9 cellular contexts compared by ENCODE assay signal in genomic region chr10:103677486-103677885, GRCh38.
DNase-seq lines count a peak whose midpoint lies in the region; ATAC-seq, FAIRE-seq and TF ChIP-seq lines count a peak whose summit lies in the region.
"Had no signal": no experiment of that assay in that cellular context is flagged by ENCODE, and none has a peak within 500 bp of the region (broad histone marks: within the 10 kb centered on the region; RNA-seq: fewer than 3 reads in every experiment).

No MANE protein-coding gene starts in this region.

- H3K27me3 ChIP-seq in keratinocyte (ENCODE audit: control insufficient read depth, extremely low read depth, insufficient read depth, low read length) (no peaks in the 10 kb centered on the region), stomach (no peaks in the 10 kb centered on the region)

- H3K9me3 ChIP-seq in keratinocyte (ENCODE audit: control insufficient read depth, low read depth, low read length): no peaks in the 10 kb centered on the region
- H3K9me3 ChIP-seq in stomach: no peaks in the 10 kb centered on the region

- H3K9me1 ChIP-seq in keratinocyte (ENCODE audit: control insufficient read depth, extremely low read depth, insufficient read depth, low read length): peaks cover 12% of the 10 kb centered on the region

- POLR2A ChIA-PET in activated naive CD8-positive, alpha-beta T cell treated with anti-CD3 and anti-CD28 coated beads, Interleukin-2, amount 10 ng/mL, durations not matched to agents 7 days and 5 days (lab: Charles Lee): interaction anchor here (1.0 to 2.2 kb wide), 2 partner anchors 16 to 19 kb away, joined by 4 to 13 read pairs; no protein-coding TSS in a partner anchor

- H3K79me2 ChIP-seq in keratinocyte (ENCODE audit: control insufficient read depth, insufficient read depth, low read length): peaks cover 50% of the 10 kb centered on the region

- H3K27ac ChIP-seq in keratinocyte (ENCODE audit: control insufficient read depth, insufficient read depth, low read length) (peak overlapping the region; percentile 75), stomach (peak overlapping the region; percentile 68 to 88 (median 81))

- TF ChIP-seq POLR2A in stomach (IDR thresholded peaks at IDR 0.05): no peak

- DNase-seq in T-helper 1 cell (no peak), keratinocyte (ENCODE audit: low read depth, low spot score) (no peak), stomach (no peak), GOT3 (lab: John Stamatoyannopoulos, UW) (no peak), kidney tubule cell (ENCODE audit: low spot score) (no peak), amygdala (lab: John Stamatoyannopoulos, UW) (no peak)
- DNase-seq in activated naive CD8-positive, alpha-beta T cell treated with anti-CD3 and anti-CD28 coated beads, Interleukin-2, amount 10 ng/mL, durations not matched to agents 7 days and 5 days: no peak
- DNase-seq: 8988T had no signal

- no peak for TF ChIP-seq EP300 in stomach (IDR thresholded peaks at IDR 0.05)

- peaks cover 6% of the 10 kb centered on the region for H4K20me1 ChIP-seq in keratinocyte (ENCODE audit: control insufficient read depth, extremely low read depth, insufficient read depth, low read length)

- FAIRE-seq in keratinocyte (lab: Jason Lieb, UNC): no peak

- TF ChIP-seq CTCF in keratinocyte (optimal IDR thresholded peaks at IDR 0.05 in 1 of 3, IDR thresholded peaks at IDR 0.05 in 1 of 3, conservative IDR thresholded peaks at IDR 0.05 in 1 of 3; ENCODE audit: extremely low read depth in 1 of 3, insufficient read depth in 2 of 3, low read length in 3 of 3) (no peak), stomach (IDR thresholded peaks at IDR 0.05) (no peak)

- intact Hi-C loops in stomach (cut with DNase I; ENCODE audit: low total_unique reads): no loop called here

- H3K4me1 ChIP-seq in keratinocyte (ENCODE audit: control insufficient read depth, extremely low read depth, insufficient read depth, low read length) (peaks cover 36% of the 10 kb centered on the region), stomach (peaks cover 5 to 43% (median 21%) of the 10 kb centered on the region in 4 donors)

- no peaks in the 10 kb centered on the region for H3K36me3 Mint-ChIP-seq in T-helper 1 cell treated with Interleukin-12 subunit alpha and Interleukin-12 subunit beta and Interleukin-4 antibody, amounts not matched to agents 30 μg/mL and 1 μg/mL, for 36 hours (ENCODE audit: low read depth)
- H3K36me3 Mint-ChIP-seq in activated naive CD8-positive, alpha-beta T cell treated with anti-CD3 and anti-CD28 coated beads, Interleukin-2, amount 10 ng/mL, durations not matched to agents 7 days and 5 days: no peaks in the 10 kb centered on the region

- dilution Hi-C loops in keratinocyte (cut with MboI; ENCODE audit: extremely low pct_ligation_motif_present, low sequenced_read_pairs): no loop called here

- H3K27me3 Mint-ChIP-seq in T-helper 1 cell treated with Interleukin-12 subunit alpha and Interleukin-12 subunit beta and Interleukin-4 antibody, amounts not matched to agents 30 μg/mL and 1 μg/mL, for 36 hours (ENCODE audit: low read depth): no peaks in the 10 kb centered on the region
- no peaks in the 10 kb centered on the region for H3K27me3 Mint-ChIP-seq in activated naive CD8-positive, alpha-beta T cell treated with anti-CD3 and anti-CD28 coated beads, Interleukin-2, amount 10 ng/mL, durations not matched to agents 7 days and 5 days

- no peak for ATAC-seq in activated naive CD8-positive, alpha-beta T cell treated with anti-CD3 and anti-CD28 coated beads, Interleukin-2, amount 10 ng/mL, durations not matched to agents 7 days and 5 days (ENCODE audit: low read depth)

- H3K4me1 Mint-ChIP-seq in T-helper 1 cell treated with Interleukin-12 subunit alpha and Interleukin-12 subunit beta and Interleukin-4 antibody, amounts not matched to agents 30 μg/mL and 1 μg/mL, for 36 hours (ENCODE audit: low read depth): peaks cover 23% of the 10 kb centered on the region
- peaks cover 12% of the 10 kb centered on the region for H3K4me1 Mint-ChIP-seq in activated naive CD8-positive, alpha-beta T cell treated with anti-CD3 and anti-CD28 coated beads, Interleukin-2, amount 10 ng/mL, durations not matched to agents 7 days and 5 days

- H3K4me3 ChIP-seq in keratinocyte (ENCODE audit: control insufficient read depth in 2 of 3, extremely low read depth in 1 of 3, insufficient read depth in 2 of 3, low read depth in 1 of 3, low read length in 3 of 3) (no peak overlapping the region), stomach (peak overlapping the region in 3 of 4 donors; percentile 22 to 35 (median 23))

- H3K9me3 Mint-ChIP-seq in T-helper 1 cell treated with Interleukin-12 subunit alpha and Interleukin-12 subunit beta and Interleukin-4 antibody, amounts not matched to agents 30 μg/mL and 1 μg/mL, for 36 hours: no peaks in the 10 kb centered on the region
- H3K9me3 Mint-ChIP-seq in activated naive CD8-positive, alpha-beta T cell treated with anti-CD3 and anti-CD28 coated beads, Interleukin-2, amount 10 ng/mL, durations not matched to agents 7 days and 5 days: no peaks in the 10 kb centered on the region

- peak overlapping the region; percentile 52 for H3K9ac ChIP-seq in keratinocyte (ENCODE audit: control insufficient read depth, extremely low read depth, insufficient read depth, low read length)

- 44 to 56% (median 48%) methylated on average over 4 of the region's 4 CpGs for WGBS in stomach, 5 donors

- H3K27ac Mint-ChIP-seq in T-helper 1 cell treated with Interleukin-12 subunit alpha and Interleukin-12 subunit beta and Interleukin-4 antibody, amounts not matched to agents 30 μg/mL and 1 μg/mL, for 36 hours: peak overlapping the region; percentile 91
- H3K27ac Mint-ChIP-seq in activated naive CD8-positive, alpha-beta T cell treated with anti-CD3 and anti-CD28 coated beads, Interleukin-2, amount 10 ng/mL, durations not matched to agents 7 days and 5 days: peak overlapping the region; percentile 88

- peak overlapping the region; percentile 82 for H3K4me3 Mint-ChIP-seq in T-helper 1 cell treated with Interleukin-12 subunit alpha and Interleukin-12 subunit beta and Interleukin-4 antibody, amounts not matched to agents 30 μg/mL and 1 μg/mL, for 36 hours
- peak overlapping the region; percentile 83 for H3K4me3 Mint-ChIP-seq in activated naive CD8-positive, alpha-beta T cell treated with anti-CD3 and anti-CD28 coated beads, Interleukin-2, amount 10 ng/mL, durations not matched to agents 7 days and 5 days

- H2AFZ ChIP-seq in keratinocyte (ENCODE audit: control insufficient read depth, low read length): no peak overlapping the region

- peaks cover 25 to 46% of the 10 kb centered on the region in 2 experiments for H3K36me3 ChIP-seq in keratinocyte (ENCODE audit: control insufficient read depth in 2 of 2, extremely low read depth in 1 of 2, insufficient read depth in 2 of 2, low read length in 2 of 2)
- H3K36me3 ChIP-seq in stomach: no peaks in the 10 kb centered on the region

- H3K4me2 ChIP-seq in keratinocyte (ENCODE audit: control insufficient read depth, extremely low read depth, insufficient read depth, low read depth, low read length): no peak overlapping the region

Comparison
In these comparisons a context has a peak if more than half of its experiments do, and no peak if none do; other contexts are left out.
1. H3K4me3 ChIP-seq: peak in stomach (3 of 4); none in keratinocyte (0 of 3).